In genomic region chr17:40341808-40342574, GRCh38 we compare ENCODE assay signal across 8 cellular contexts.
A peak's percentile ranks its signal among the peaks of the same experiment; 100 is the strongest.
DNase-seq lines count a peak whose midpoint lies in the region; ATAC-seq and TF ChIP-seq lines count a peak whose summit lies in the region.

No MANE protein-coding gene starts in this region.

- H3K36me3 Mint-ChIP-seq in T-helper 1 cell treated with Interleukin-12 subunit alpha and Interleukin-12 subunit beta and Interleukin-4 antibody, amounts not matched to agents 30 μg/mL and 1 μg/mL, for 36 hours (ENCODE audit: low read depth): peaks cover 18% of the 10 kb centered on the region

- peaks cover 47% of the 10 kb centered on the region for H3K4me1 Mint-ChIP-seq in T-helper 1 cell treated with Interleukin-12 subunit alpha and Interleukin-12 subunit beta and Interleukin-4 antibody, amounts not matched to agents 30 μg/mL and 1 μg/mL, for 36 hours (ENCODE audit: low read depth)

- peak overlapping the region; percentile 59 for H3K4me3 Mint-ChIP-seq in T-helper 1 cell treated with Interleukin-12 subunit alpha and Interleukin-12 subunit beta and Interleukin-4 antibody, amounts not matched to agents 30 μg/mL and 1 μg/mL, for 36 hours

- TF ChIP-seq CTCF in cardiac fibroblast (IDR thresholded peaks at IDR 0.05; ENCODE audit: low read depth, low read length): no peak

- DNase-seq in T-helper 1 cell: no peak
- DNase-seq in NCI-H82 (lab: John Stamatoyannopoulos, UW): peak; percentile 86
- DNase-seq in cardiac fibroblast (ENCODE audit: low read depth in 2 of 2): peak; percentile 60 to 86
- peak; percentile 95 for DNase-seq in islet precursor cell

- H3K4me3 ChIP-seq in cardiac fibroblast (replicated peaks in 1 of 2; ENCODE audit: low read depth in 2 of 2, low read length in 2 of 2) (peak overlapping the region; percentile 73 to 74), skin epidermis (peak overlapping the region; percentile 48 to 67 (median 59))

- H3K27me3 Mint-ChIP-seq in T-helper 1 cell treated with Interleukin-12 subunit alpha and Interleukin-12 subunit beta and Interleukin-4 antibody, amounts not matched to agents 30 μg/mL and 1 μg/mL, for 36 hours (ENCODE audit: low read depth): peaks cover 8% of the 10 kb centered on the region

- ATAC-seq in GM18907 (IDR thresholded peaks at IDR 0.05; ENCODE audit: unreplicated experiment) (no peak), GM18861 (IDR thresholded peaks at IDR 0.05; ENCODE audit: unreplicated experiment) (no peak)

- peak overlapping the region; percentile 31 for H3K27ac Mint-ChIP-seq in T-helper 1 cell treated with Interleukin-12 subunit alpha and Interleukin-12 subunit beta and Interleukin-4 antibody, amounts not matched to agents 30 μg/mL and 1 μg/mL, for 36 hours

- no peaks in the 10 kb centered on the region for H3K9me3 Mint-ChIP-seq in T-helper 1 cell treated with Interleukin-12 subunit alpha and Interleukin-12 subunit beta and Interleukin-4 antibody, amounts not matched to agents 30 μg/mL and 1 μg/mL, for 36 hours

- peak overlapping the region; percentile 40 to 96 (median 88) for H3K27ac ChIP-seq in skin epidermis

Comparison
In these comparisons a context has a peak if more than half of its experiments do, and no peak if none do; other contexts are left out.
1. DNase-seq: peak in NCI-H82 (single experiment), cardiac fibroblast (2 of 2) and islet precursor cell (single experiment); none in T-helper 1 cell (0 of 5).